In the genomic region with DNA sequence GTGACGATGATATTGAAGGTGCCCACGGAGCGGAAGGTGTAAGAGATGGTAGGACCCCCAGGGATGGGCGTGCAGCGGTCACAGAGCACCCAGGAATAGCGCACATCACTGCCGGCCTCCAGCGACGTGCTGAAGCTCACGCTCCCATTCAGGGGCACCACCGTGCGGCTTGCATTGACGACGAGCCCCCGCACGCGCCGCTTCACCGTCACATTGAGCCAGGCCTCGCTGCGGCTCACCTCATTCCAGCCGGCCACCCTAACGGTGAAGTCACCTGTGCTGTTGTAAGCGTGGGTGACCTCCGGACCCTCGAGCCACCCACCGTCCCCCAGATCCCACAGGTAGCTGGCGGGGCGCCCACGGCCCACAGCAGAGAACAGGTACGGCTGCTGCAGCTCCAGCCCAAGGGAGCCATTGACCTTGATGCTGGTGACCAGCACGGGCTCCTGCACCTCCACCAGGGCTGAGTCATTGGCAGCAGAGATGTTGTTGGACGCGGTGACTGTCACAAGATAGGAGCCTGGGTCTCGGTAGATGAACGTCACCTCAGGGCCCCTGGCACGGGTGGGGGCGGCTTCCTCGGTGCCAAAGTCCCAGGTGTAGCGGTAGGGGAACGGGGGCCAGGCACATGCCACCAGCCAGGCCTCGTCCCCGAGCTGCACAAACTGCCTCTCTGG, we compare ENCODE assay signal across 3 cellular contexts. TPM values are rescaled to one million over a fixed set of nuclear protein-coding genes. Genes with fewer than 3 reads are reported as not detected.
"Had no signal": no experiment of that assay in that cellular context is flagged by ENCODE, and none has a peak within 500 bp of the region (broad histone marks: within the 10 kb centered on the region; RNA-seq: fewer than 3 reads in every experiment).

No MANE protein-coding gene starts in this region.

RNA-seq across cellular contexts. Expression of a gene that starts 38.0 kb away (rescaled TPM):
- total RNA-seq: smooth muscle cell, thoracic aorta, tibial nerve had no signal
